In the genomic region with DNA sequence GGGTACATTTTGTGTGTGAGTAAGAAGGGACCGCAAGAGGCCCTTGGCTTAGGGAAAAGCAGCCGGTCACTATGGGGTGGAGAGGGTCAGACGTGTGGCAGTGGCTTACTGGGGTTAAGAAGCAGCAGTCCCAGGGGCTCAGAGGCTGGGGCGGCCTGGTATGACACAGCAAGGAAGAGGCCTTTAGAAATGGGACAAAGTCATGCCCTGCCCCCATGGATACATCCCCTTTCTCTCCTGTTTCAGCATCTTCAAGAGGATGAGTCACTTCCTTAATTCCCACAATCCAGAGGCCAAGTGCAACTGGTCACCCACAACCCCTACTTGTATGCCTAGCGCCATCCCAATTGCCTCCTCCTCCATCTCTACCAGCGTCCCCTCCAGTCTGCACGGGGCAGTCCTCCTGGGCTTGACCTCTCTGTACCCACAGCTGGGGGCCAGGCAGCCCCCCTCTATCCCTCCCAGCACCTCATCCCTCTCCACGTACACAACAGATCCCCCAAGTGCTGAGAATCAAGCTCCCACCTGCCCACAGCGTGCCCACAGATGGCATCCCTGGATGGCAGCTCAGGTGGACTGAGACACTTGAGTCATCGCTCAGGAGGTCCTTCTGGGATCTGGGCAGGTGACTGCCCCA, we compare ENCODE assay signal across 13 cellular contexts. TPM values are rescaled to one million over a fixed set of nuclear protein-coding genes. Genes with fewer than 3 reads are reported as not detected.
A peak's percentile ranks its signal among the peaks of the same experiment; 100 is the strongest.
DNase-seq lines count a peak whose midpoint lies in the region; ATAC-seq and TF ChIP-seq lines count a peak whose summit lies in the region.
"Had no signal": no experiment of that assay in that cellular context is flagged by ENCODE, and none has a peak within 500 bp of the region (broad histone marks: within the 10 kb centered on the region; RNA-seq: fewer than 3 reads in every experiment).

No MANE protein-coding gene starts in this region.

- H3K9me3 ChIP-seq in suprapubic skin, result no peaks in the 10 kb centered on the region
- H3K9me3 ChIP-seq: uterus had no signal

- 74% methylated on average over 10 of the region's 10 CpGs for WGBS in suprapubic skin

- peaks cover 57% of the 10 kb centered on the region for H3K4me1 Mint-ChIP-seq in brain

- H3K36me3 ChIP-seq in BJ (ENCODE audit: control insufficient read depth, insufficient read depth, low read length), result no peaks in the 10 kb centered on the region
- no peaks in the 10 kb centered on the region for H3K36me3 ChIP-seq in suprapubic skin
- H3K36me3 ChIP-seq: uterus had no signal

- peaks cover 17% of the 10 kb centered on the region for H3K27me3 Mint-ChIP-seq in brain

- ATAC-seq in HG02870 (IDR thresholded peaks at IDR 0.05; ENCODE audit: unreplicated experiment) (no peak), HG03175 (IDR thresholded peaks at IDR 0.05; ENCODE audit: unreplicated experiment) (no peak)

- H3K27ac ChIP-seq in suprapubic skin, result no peak overlapping the region
- H3K27ac ChIP-seq: uterus had no signal

- peak overlapping the region in 1 of 5 experiments; percentile 12 for H3K4me3 Mint-ChIP-seq in brain
- H3K4me3 Mint-ChIP-seq: activated naive CD4-positive, alpha-beta T cell treated with anti-CD3 and anti-CD28 coated beads, Interleukin-2, amount 50 U/mL, for 24 hours; T-helper 1 cell treated with Interleukin-12 subunit alpha and Interleukin-12 subunit beta and Interleukin-4 antibody, amounts not matched to agents 30 μg/mL and 1 μg/mL, for 36 hours had no signal

- CTCF ChIA-PET in BJ (lab: Yijun Ruan, JAX), result interaction anchor here (0.8 to 2.2 kb wide), 5 partner anchors 14 to 229 kb away, joined by 3 to 9 read pairs (median 4); a partner anchor contains a TSS

- TF ChIP-seq POLR2A in suprapubic skin (IDR thresholded peaks at IDR 0.05), result no peak

- no peak for TF ChIP-seq CTCF in BJ (IDR thresholded peaks at IDR 0.05; ENCODE audit: insufficient read depth, low read depth, low read length)
- TF ChIP-seq CTCF in brain (conservative IDR thresholded peaks at IDR 0.05), result no peak
- TF ChIP-seq CTCF in suprapubic skin (IDR thresholded peaks at IDR 0.05), result no peak

- H3K27me3 ChIP-seq in BJ (ENCODE audit: control insufficient read depth, insufficient read depth, low read length) (no peaks in the 10 kb centered on the region), suprapubic skin (peaks cover 2% of the 10 kb centered on the region)
- H3K27me3 ChIP-seq: uterus had no signal

- H3K36me3 Mint-ChIP-seq in brain, result no peaks in the 10 kb centered on the region
- H3K36me3 Mint-ChIP-seq: activated naive CD4-positive, alpha-beta T cell treated with anti-CD3 and anti-CD28 coated beads, Interleukin-2, amount 50 U/mL, for 24 hours had no signal

- H3K4me1 ChIP-seq in suprapubic skin, result peaks cover 8% of the 10 kb centered on the region
- H3K4me1 ChIP-seq: uterus had no signal

- H3K4me3 ChIP-seq in BJ (ENCODE audit: low read depth, low read length) (no peak overlapping the region), suprapubic skin (no peak overlapping the region)
- H3K4me3 ChIP-seq: uterus had no signal

- DNase-seq in BJ (ENCODE audit: low read depth) (peak; percentile 80), LHCN-M2 (ENCODE audit: low read depth) (peak; percentile 94), mesenteric fat pad (ENCODE audit: low spot score) (peak; percentile 85), suprapubic skin (ENCODE audit: low spot score in 2 of 2) (no peak), cardiac septum (ENCODE audit: low spot score) (no peak)
- DNase-seq: DMS153, Karpas-422 had no signal

- no peaks in the 10 kb centered on the region for H3K9me3 Mint-ChIP-seq in brain
- H3K9me3 Mint-ChIP-seq: activated naive CD4-positive, alpha-beta T cell treated with anti-CD3 and anti-CD28 coated beads, Interleukin-2, amount 50 U/mL, for 24 hours; T-helper 1 cell treated with Interleukin-12 subunit alpha and Interleukin-12 subunit beta and Interleukin-4 antibody, amounts not matched to agents 30 μg/mL and 1 μg/mL, for 36 hours had no signal

- peak overlapping the region in 4 of 5 experiments; percentile 52 to 85 (median 68) for H3K27ac Mint-ChIP-seq in brain
- H3K27ac Mint-ChIP-seq: activated naive CD4-positive, alpha-beta T cell treated with anti-CD3 and anti-CD28 coated beads, Interleukin-2, amount 50 U/mL, for 24 hours; T-helper 1 cell treated with Interleukin-12 subunit alpha and Interleukin-12 subunit beta and Interleukin-4 antibody, amounts not matched to agents 30 μg/mL and 1 μg/mL, for 36 hours had no signal

- POLR2A ChIA-PET in BJ (lab: Charles Lee), result no interaction called here

- TF ChIP-seq EP300 in suprapubic skin (IDR thresholded peaks at IDR 0.05), result no peak

- intact Hi-C loops in cardiac septum (cut with DNase I), result no loop called here

RNA-seq across cellular contexts. Expression of a gene that starts 6.9 kb away (rescaled TPM):
- polyA plus RNA-seq in BJ (2011; rRNA removed) (72.0 and 121 TPM in 2 replicates), brain (ENCODE audit: insufficient read depth, low read depth, low replicate concordance) (95.8 TPM)
- 88.1 and 105 TPM in 2 replicates for polyA minus RNA-seq in BJ (2011; rRNA and poly(A)+ RNA removed)
- total RNA-seq in LHCN-M2 (2014; rRNA removed) (106 and 107 TPM in 2 replicates), mesenteric fat pad (104 TPM), suprapubic skin (100 to 1,000 TPM in 2 of 4 donors, 10 to 100 TPM in 2; 46.6 to 114 (median 94.7) TPM), cardiac septum (62.0 TPM)
- polyA plus RNA-seq in LHCN-M2 (2012), result 112 TPM

RNA-seq across cellular contexts. Expression of a gene that starts 9.2 kb away (rescaled TPM):
- polyA plus RNA-seq in BJ (2011; rRNA removed), result 0.13 and 0.23 TPM in 2 replicates
- 0.09 and 0.10 TPM in 2 replicates for polyA minus RNA-seq in BJ (2011; rRNA and poly(A)+ RNA removed)
- 0.29 TPM in 1 of 2 replicates, not detected in the other for total RNA-seq in LHCN-M2 (2014; rRNA removed)
- polyA plus RNA-seq in LHCN-M2 (2012), result 0.04 TPM
- polyA plus RNA-seq in brain (ENCODE audit: insufficient read depth, low read depth, low replicate concordance), result 4,939 TPM
- total RNA-seq in mesenteric fat pad, result 1.3 TPM
- total RNA-seq in suprapubic skin, result 1 to 10 TPM in 1 of 4 donors, under 1 TPM in 1, not detected in 2; 0.72 to 5.9 TPM
- total RNA-seq in cardiac septum, result 7.0 TPM

RNA-seq across cellular contexts. Expression of a gene that starts 41.4 kb away (rescaled TPM):
- 5.5 and 10.6 TPM in 2 replicates for polyA plus RNA-seq in BJ (2011; rRNA removed)
- 21.8 and 25.9 TPM in 2 replicates for polyA minus RNA-seq in BJ (2011; rRNA and poly(A)+ RNA removed)
- 12.1 and 14.7 TPM in 2 replicates for total RNA-seq in LHCN-M2 (2014; rRNA removed)
- polyA plus RNA-seq in LHCN-M2 (2012), result 7.4 TPM
- polyA plus RNA-seq in brain (ENCODE audit: insufficient read depth, low read depth, low replicate concordance), result 10.9 TPM
- not detected for total RNA-seq in mesenteric fat pad
- total RNA-seq in suprapubic skin, result 1 to 10 TPM; 2.0 to 4.0 (median 2.8) TPM
- 0.13 TPM for total RNA-seq in cardiac septum

RNA-seq across cellular contexts. Expression of a gene that starts 58.4 kb away (rescaled TPM):
- polyA plus RNA-seq in BJ (2011; rRNA removed), result not detected in 2 replicates
- not detected in 2 replicates for polyA minus RNA-seq in BJ (2011; rRNA and poly(A)+ RNA removed)
- not detected in 2 replicates for total RNA-seq in LHCN-M2 (2014; rRNA removed)
- polyA plus RNA-seq in LHCN-M2 (2012), result not detected
- 21.9 TPM for polyA plus RNA-seq in brain (ENCODE audit: insufficient read depth, low read depth, low replicate concordance)
- 1.3 TPM for total RNA-seq in mesenteric fat pad
- not detected for total RNA-seq in suprapubic skin
- total RNA-seq in cardiac septum, result 10.3 TPM

Comparison
In these comparisons a context has a peak if more than half of its experiments do, and no peak if none do; other contexts are left out.
1. DNase-seq: peak in BJ (single experiment), LHCN-M2 (single experiment) and mesenteric fat pad (single experiment); none in suprapubic skin (0 of 2) and cardiac septum (single experiment).